In genomic region chr15:63852407-63852806, GRCh38 we compare ENCODE assay signal across 35 cellular contexts.
"Had no signal": no experiment of that assay in that cellular context is flagged by ENCODE, and none has a peak within 500 bp of the region (broad histone marks: within the 10 kb centered on the region; RNA-seq: fewer than 3 reads in every experiment).

No MANE protein-coding gene starts in this region.

- H3K27me3 ChIP-seq: MG63 had no signal

- H3K4me3 ChIP-seq: MG63 had no signal

- H3K36me3 ChIP-seq: MG63 had no signal

- DNase-seq: Karpas-422, Kasumi-1, MG63, MM.1S, MV-4-11, NCI-H1048, NCI-H1092, NCI-H1092 treated with DMSO at 0.1 percent for 48 hours, NCI-H1105, NCI-H1105 treated with DMSO at 0.1 percent for 48 hours, NCI-H1417, NCI-H1417 treated with DMSO at 0.1 percent for 48 hours, NCI-H1436, NCI-H1436 treated with DMSO at 0.1 percent for 48 hours, NCI-H146, NCI-H1694, NCI-H1694 treated with DMSO at 0.1 percent for 48 hours, NCI-H187, NCI-H187 treated with DMSO at 0.1 percent for 48 hours, NCI-H1930, NCI-H2029, NCI-H2029 treated with DMSO at 0.1 percent for 48 hours, NCI-H2081, NCI-H2081 treated with DMSO at 0.1 percent for 48 hours, NCI-H2107, NCI-H2171, NCI-H2171 treated with DMSO at 0.1 percent for 48 hours, NCI-H2227 treated with DMSO at 0.1 percent for 48 hours, NCI-H226, NCI-H345, NCI-H446, NCI-H446 treated with DMSO at 0.1 percent for 48 hours, NCI-H510A, NCI-H510A treated with DMSO at 0.1 percent for 48 hours, NCI-H524 had no signal
